Comparison of ENCODE assay signal across 10 cellular contexts in genomic region chr6:29325777-29326176, GRCh38. TPM values are rescaled to one million over a fixed set of nuclear protein-coding genes. Genes with fewer than 3 reads are reported as not detected.
"Had no signal": no experiment of that assay in that cellular context is flagged by ENCODE, and none has a peak within 500 bp of the region (broad histone marks: within the 10 kb centered on the region; RNA-seq: fewer than 3 reads in every experiment).

No MANE protein-coding gene starts in this region.

- ATAC-seq: HepG2 had no signal

- H3K9ac ChIP-seq: KMS-11 had no signal

- DNase-seq: IMR-90, KBM-7, KG1 had no signal

- H3K27ac ChIP-seq: HL-60, KMS-11 had no signal

- H3K4me2 ChIP-seq: KMS-11 had no signal

- FAIRE-seq: HepG2, HTR-8/SVneo had no signal

RNA-seq across cellular contexts. Expression of gene OR14J1, which starts 24.3 kb away (rescaled TPM):
- total RNA-seq: HepG2, HT-29, HT1080, IMR-90 had no signal
- polyA plus RNA-seq: IgD-negative memory B cell, IMR-90 had no signal

RNA-seq across cellular contexts. Expression of gene OR5V1, which starts 42.9 kb away (rescaled TPM):
- total RNA-seq: HepG2, HT-29, HT1080, IMR-90 had no signal
- polyA plus RNA-seq: HepG2, IgD-negative memory B cell, IMR-90 had no signal

RNA-seq across cellular contexts. Expression of gene OR12D3, which starts 49.3 kb away (rescaled TPM):
- total RNA-seq: HepG2, HT-29, HT1080, IMR-90 had no signal
- polyA plus RNA-seq: HepG2, IgD-negative memory B cell, IMR-90 had no signal
